ENCODE assay signal across 9 cellular contexts in the genomic region with DNA sequence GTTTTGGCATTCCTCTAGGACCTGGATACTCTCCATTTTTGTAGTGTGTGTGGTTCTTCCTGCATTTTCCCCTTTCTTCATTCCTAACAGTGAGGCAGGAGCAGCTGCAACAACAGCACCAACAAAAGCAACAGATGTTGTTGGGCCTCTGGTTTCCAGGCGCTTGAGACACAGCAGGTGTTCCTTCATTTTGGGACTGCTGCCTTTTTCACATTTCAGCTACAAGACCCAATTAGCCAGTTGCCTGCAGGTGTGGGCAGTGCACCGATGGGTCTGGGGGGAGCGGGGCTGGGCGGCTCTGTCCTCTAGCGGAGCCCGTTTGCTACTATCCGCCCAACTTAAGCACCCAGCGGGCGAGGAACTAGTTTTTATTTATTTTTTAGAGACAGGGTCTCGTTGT. TPM values are rescaled to one million over a fixed set of nuclear protein-coding genes. Genes with fewer than 3 reads are reported as not detected.
DNase-seq lines count a peak whose midpoint lies in the region; ATAC-seq lines count a peak whose summit lies in the region.
"Had no signal": no experiment of that assay in that cellular context is flagged by ENCODE, and none has a peak within 500 bp of the region (broad histone marks: within the 10 kb centered on the region; RNA-seq: fewer than 3 reads in every experiment).

No MANE protein-coding gene starts in this region.

- peak overlapping the region; percentile 92 for H3K27ac ChIP-seq in thymus (ENCODE audit: low read depth)
- H3K27ac ChIP-seq: SJSA1 had no signal

- ATAC-seq in left ventricle myocardium superior: peak; percentile 44

- no peak for DNase-seq in activated naive CD4-positive, alpha-beta T cell treated with anti-CD3 and anti-CD28 coated beads for 36 hours
- DNase-seq in activated naive CD4-positive, alpha-beta T cell treated with anti-CD3 and anti-CD28 coated beads, Interleukin-2, amount 50 U/mL, for 16 hours: no peak
- DNase-seq in RPMI8226: peak; percentile 66
- no peak for DNase-seq in left ventricle myocardium superior
- DNase-seq in LoVo (ENCODE audit: low spot score): no peak
- DNase-seq in germinal center (ENCODE audit: low spot score): no peak
- no peak for DNase-seq in globus pallidus (ENCODE audit: low spot score)

- intact Hi-C loops in activated naive CD4-positive, alpha-beta T cell treated with anti-CD3 and anti-CD28 coated beads for 36 hours (cut with micrococcal nuclease): loop anchor here (10.0 kb wide), 1 partner anchor 968 kb away; no protein-coding TSS in a partner anchor
- intact Hi-C loops in left ventricle myocardium superior (cut with micrococcal nuclease): no loop called here

- H3K9me3 ChIP-seq in thymus (ENCODE audit: control insufficient read depth): no peaks in the 10 kb centered on the region
- H3K9me3 ChIP-seq: SJSA1 had no signal

- CTCF ChIA-PET in activated naive CD4-positive, alpha-beta T cell treated with anti-CD3 and anti-CD28 coated beads for 36 hours (lab: Charles Lee): interaction anchor here (0.6 to 1.3 kb wide), 5 partner anchors 11 to 214 kb away, joined by 3 to 7 read pairs (median 5); no protein-coding TSS in a partner anchor

- no peaks in the 10 kb centered on the region for H3K9me3 Mint-ChIP-seq in activated naive CD4-positive, alpha-beta T cell treated with anti-CD3 and anti-CD28 coated beads for 36 hours

- no peak overlapping the region for H3K4me3 ChIP-seq in thymus (ENCODE audit: low read length)
- H3K4me3 ChIP-seq: SJSA1 had no signal

- no peaks in the 10 kb centered on the region for H3K36me3 ChIP-seq in thymus (ENCODE audit: control insufficient read depth, insufficient read depth)
- H3K36me3 ChIP-seq: SJSA1 had no signal

- no peaks in the 10 kb centered on the region for H3K27me3 ChIP-seq in thymus (ENCODE audit: control insufficient read depth, insufficient read depth)
- H3K27me3 ChIP-seq: SJSA1 had no signal

- H3K36me3 Mint-ChIP-seq in activated naive CD4-positive, alpha-beta T cell treated with anti-CD3 and anti-CD28 coated beads for 36 hours (ENCODE audit: low read depth): peaks cover 12% of the 10 kb centered on the region

- peaks cover 90% of the 10 kb centered on the region for H3K4me1 Mint-ChIP-seq in activated naive CD4-positive, alpha-beta T cell treated with anti-CD3 and anti-CD28 coated beads for 36 hours (ENCODE audit: low read depth)

- peaks cover 33% of the 10 kb centered on the region for H3K4me1 ChIP-seq in thymus (ENCODE audit: control insufficient read depth, insufficient read depth, low read length)
- H3K4me1 ChIP-seq: SJSA1 had no signal

- 64% methylated on average over 10 of the region's 10 CpGs for WGBS in thymus

- H3K27me3 Mint-ChIP-seq in activated naive CD4-positive, alpha-beta T cell treated with anti-CD3 and anti-CD28 coated beads for 36 hours (ENCODE audit: low read depth): no peaks in the 10 kb centered on the region

- H3K27ac Mint-ChIP-seq in activated naive CD4-positive, alpha-beta T cell treated with anti-CD3 and anti-CD28 coated beads for 36 hours: peak overlapping the region; percentile 69

- no peak overlapping the region for H3K4me3 Mint-ChIP-seq in activated naive CD4-positive, alpha-beta T cell treated with anti-CD3 and anti-CD28 coated beads for 36 hours

RNA-seq across cellular contexts. Expression of gene ELF1, which starts 26.0 kb away (rescaled TPM):
- total RNA-seq in activated naive CD4-positive, alpha-beta T cell treated with anti-CD3 and anti-CD28 coated beads for 36 hours: 10 to 100 TPM; 61.7 to 62.3 TPM
- 33.3 TPM for total RNA-seq in left ventricle myocardium superior
- polyA plus RNA-seq in thymus: 64.2 TPM
